Comparison of ENCODE assay signal across 21 cellular contexts in the genomic region with DNA sequence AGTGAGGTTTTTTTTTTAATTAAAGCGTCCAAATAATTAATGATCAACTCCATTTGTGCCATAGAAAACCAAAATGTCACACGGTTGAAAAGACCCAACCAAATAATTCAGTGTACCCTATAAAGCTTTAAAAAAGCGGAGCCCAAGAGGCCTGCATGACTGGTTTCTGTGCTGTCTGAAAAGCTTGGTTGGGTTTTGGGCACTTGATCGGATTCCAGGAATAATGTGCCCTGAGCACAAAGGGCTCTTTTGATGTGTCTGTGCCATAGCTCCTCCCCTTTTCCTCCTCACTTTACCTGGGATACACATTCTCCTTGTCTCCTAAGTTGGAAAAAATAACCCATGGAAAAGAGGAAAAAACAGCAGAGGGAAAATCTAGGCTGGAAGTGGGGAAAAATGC.
"Had no signal": no experiment of that assay in that cellular context is flagged by ENCODE, and none has a peak within 500 bp of the region (broad histone marks: within the 10 kb centered on the region; RNA-seq: fewer than 3 reads in every experiment).

No MANE protein-coding gene starts in this region.

- H3K36me3 Mint-ChIP-seq: natural killer cell; stimulated activated naive B cell treated with anti-CD40 and anti-IgM and Interleukin-4, amounts not matched to agents 10 μg/mL and 1 μg/mL and 100 μg/mL, for 72 hours had no signal

- FAIRE-seq: endometrium, kidney, pancreas had no signal

- H3K27ac Mint-ChIP-seq: immature natural killer cell; natural killer cell; stimulated activated naive B cell treated with anti-CD40 and anti-IgM and Interleukin-4, amounts not matched to agents 10 μg/mL and 1 μg/mL and 100 μg/mL, for 72 hours; stimulated activated naive CD8-positive, alpha-beta T cell treated with anti-CD3 and anti-CD28 coated beads, Interleukin-15, amount 100 ng/mL, for 72 hours had no signal

- H3K9me3 ChIP-seq: esophagus muscularis mucosa, gastrocnemius medialis, pancreas, psoas muscle, spleen, testis, transverse colon had no signal

- H3K4me1 ChIP-seq: esophagus muscularis mucosa, gastrocnemius medialis, pancreas, psoas muscle, transverse colon had no signal

- H3K9me3 Mint-ChIP-seq: natural killer cell; stimulated activated naive CD8-positive, alpha-beta T cell treated with anti-CD3 and anti-CD28 coated beads, Interleukin-15, amount 100 ng/mL, for 72 hours had no signal

- H3K27ac ChIP-seq: epithelial cell of prostate, esophagus muscularis mucosa, gastrocnemius medialis, pancreas, psoas muscle, spleen, testis, transverse colon had no signal

- H3K27me3 ChIP-seq: esophagus muscularis mucosa, gastrocnemius medialis, spleen, testis, transverse colon had no signal

- ATAC-seq: gastrocnemius medialis; left lobe of liver; natural killer cell; pancreas; psoas muscle; sciatic nerve; stimulated activated naive B cell treated with anti-CD40 and anti-IgM and Interleukin-4, amounts not matched to agents 10 μg/mL and 1 μg/mL and 100 μg/mL, for 72 hours; stimulated activated naive CD8-positive, alpha-beta T cell treated with anti-CD3 and anti-CD28 coated beads, Interleukin-15, amount 100 ng/mL, for 72 hours had no signal

- H3K4me3 ChIP-seq: esophagus muscularis mucosa, gastrocnemius medialis, pancreas, psoas muscle, spleen, testis, transverse colon had no signal

- DNase-seq: effector memory CD4-positive, alpha-beta T cell; gastrocnemius medialis; immature natural killer cell; kidney; natural killer cell; occipital lobe; pancreas; psoas muscle; spleen; stimulated activated CD4-positive, alpha-beta T cell treated with anti-CD3 and anti-CD28 coated beads, Interleukin-15, amount 100 ng/mL, for 24 hours; stimulated activated CD4-positive, alpha-beta T cell treated with anti-CD3 and anti-CD28 coated beads, Interleukin-1b, Interleukin-23, amount 100 ng/mL, for 48 hours; stimulated activated CD4-positive, alpha-beta T cell treated with anti-CD3 and anti-CD28 coated beads, Interleukin-4, amount 100 ng/mL, for 24 hours; stimulated activated naive B cell treated with anti-CD40 and anti-IgM and Interleukin-4, amounts not matched to agents 10 μg/mL and 1 μg/mL and 100 μg/mL, for 72 hours; stimulated activated naive CD8-positive, alpha-beta T cell treated with anti-CD3 and anti-CD28 coated beads, Interleukin-15, amount 100 ng/mL, for 72 hours; testis; transverse colon had no signal

- H3K4me1 Mint-ChIP-seq: immature natural killer cell; stimulated activated naive B cell treated with anti-CD40 and anti-IgM and Interleukin-4, amounts not matched to agents 10 μg/mL and 1 μg/mL and 100 μg/mL, for 72 hours; stimulated activated naive CD8-positive, alpha-beta T cell treated with anti-CD3 and anti-CD28 coated beads, Interleukin-15, amount 100 ng/mL, for 72 hours had no signal

- H3K36me3 ChIP-seq: esophagus muscularis mucosa, gastrocnemius medialis, pancreas, spleen, transverse colon had no signal

- H3K27me3 Mint-ChIP-seq: stimulated activated naive CD8-positive, alpha-beta T cell treated with anti-CD3 and anti-CD28 coated beads, Interleukin-15, amount 100 ng/mL, for 72 hours had no signal

- H3K4me3 Mint-ChIP-seq: immature natural killer cell; natural killer cell; stimulated activated naive B cell treated with anti-CD40 and anti-IgM and Interleukin-4, amounts not matched to agents 10 μg/mL and 1 μg/mL and 100 μg/mL, for 72 hours; stimulated activated naive CD8-positive, alpha-beta T cell treated with anti-CD3 and anti-CD28 coated beads, Interleukin-15, amount 100 ng/mL, for 72 hours had no signal
